In the genomic region with DNA sequence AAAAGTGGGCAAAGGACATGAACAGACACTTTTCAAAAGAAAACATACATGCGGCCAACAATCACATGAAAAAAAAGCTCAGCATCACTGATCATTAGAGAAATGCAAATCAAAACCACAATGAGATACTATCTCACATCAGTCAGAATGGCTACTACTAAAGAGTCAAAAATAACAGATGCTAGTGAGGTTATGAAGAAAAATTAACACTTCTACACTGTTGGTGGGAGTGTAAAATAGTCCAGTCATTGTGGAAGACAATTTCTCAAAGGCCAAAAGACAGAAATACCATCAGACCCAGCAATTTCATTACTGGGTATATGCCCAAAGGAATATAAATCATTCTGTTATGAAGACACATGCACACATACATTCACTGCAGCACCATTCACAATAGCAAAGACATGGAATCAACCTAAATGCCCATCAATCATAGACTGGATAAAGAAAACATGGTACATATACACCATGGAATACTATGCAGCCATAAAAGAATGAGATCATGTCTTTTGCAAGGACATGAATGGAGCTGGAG, we compare ENCODE assay signal across 8 cellular contexts.
DNase-seq lines count a peak whose midpoint lies in the region; ATAC-seq and TF ChIP-seq lines count a peak whose summit lies in the region.
"Not testable (repeated sequence)": the region's sequence is repeated elsewhere in the genome, so short reads cannot be mapped to it uniquely, and the experiment has no call there.

No MANE protein-coding gene starts in this region.

- H3K4me1 Mint-ChIP-seq in immature natural killer cell = peaks cover 58 to 87% of the 10 kb centered on the region in 2 donors

- not testable (repeated sequence) for H3K27me3 ChIP-seq in DOHH2 (ENCODE audit: control insufficient read depth, low read length); OCI-LY3 (ENCODE audit: low read depth, low read length)

- H3K36me3 Mint-ChIP-seq in immature natural killer cell = not testable (repeated sequence)

- not testable (repeated sequence) for H3K27me3 Mint-ChIP-seq in immature natural killer cell (ENCODE audit: low read depth in 3 of 3)

- 0 out of 2 replicates have a peak overlapping the region, but pooled peaks have one; percentile 50 for H3K9ac ChIP-seq in OCI-LY3 (ENCODE audit: low read length)

- TF ChIP-seq CTCF in DOHH2 (IDR thresholded peaks at IDR 0.05; ENCODE audit: low read depth, low read length, poor library complexity, severe bottlenecking); OCI-LY3 (IDR thresholded peaks at IDR 0.05; ENCODE audit: low read depth, low read length): not testable (repeated sequence)

- H3K9me2 ChIP-seq in DOHH2 (replicated peaks; ENCODE audit: control insufficient read depth, low read length) = not testable (repeated sequence)

- H3F3A ChIP-seq in DOHH2 (ENCODE audit: control insufficient read depth, insufficient read depth) = not testable (repeated sequence)

- H3K36me3 ChIP-seq in DOHH2 (ENCODE audit: control insufficient read depth, low read length); OCI-LY3 (replicated peaks; ENCODE audit: low read depth, low read length): not testable (repeated sequence)

- H3K79me2 ChIP-seq in DOHH2 (ENCODE audit: control insufficient read depth, low read length) = peaks cover 37% of the 10 kb centered on the region
- H3K79me2 ChIP-seq in OCI-LY3 (ENCODE audit: low read length) = peaks cover 88% of the 10 kb centered on the region

- H2AFZ ChIP-seq in OCI-LY3 (ENCODE audit: low read depth, low read length) = not testable (repeated sequence)

- H3K9me3 Mint-ChIP-seq in immature natural killer cell = not testable (repeated sequence)

- peak overlapping the region; percentile 36 for H3K4me3 ChIP-seq in DOHH2 (ENCODE audit: low read length)
- not testable (repeated sequence) for H3K4me3 ChIP-seq in OCI-LY3 (ENCODE audit: low read length)

- H3K4me3 Mint-ChIP-seq in immature natural killer cell = not testable (repeated sequence)

- H3K4me2 ChIP-seq in DOHH2 (ENCODE audit: low read length) = peak overlapping the region; percentile 53
- H3K4me2 ChIP-seq in OCI-LY3 (ENCODE audit: low read length) = peak overlapping the region; percentile 96

- not testable (repeated sequence) for H3K9me3 ChIP-seq in DOHH2 (ENCODE audit: control insufficient read depth, insufficient read depth, low read length); OCI-LY3 (ENCODE audit: insufficient read depth, low read length)

- ATAC-seq in GM18870 (IDR thresholded peaks at IDR 0.05; ENCODE audit: unreplicated experiment) (peak; percentile 56), GM21367 (IDR thresholded peaks at IDR 0.05; ENCODE audit: unreplicated experiment) (peak; percentile 35), HG02610 (IDR thresholded peaks at IDR 0.05; ENCODE audit: unreplicated experiment) (peak; percentile 57), HG03045 (IDR thresholded peaks at IDR 0.05; ENCODE audit: unreplicated experiment) (peak; percentile 54), HG03439 (IDR thresholded peaks at IDR 0.05; ENCODE audit: unreplicated experiment) (peak; percentile 56)

- H3K27ac Mint-ChIP-seq in immature natural killer cell = peak overlapping the region in 4 of 6 donors; percentile 0 to 57 (median 2)

- DNase-seq in immature natural killer cell = not testable (repeated sequence)

- H3K4me1 ChIP-seq in DOHH2 (ENCODE audit: control insufficient read depth, low read length) = peaks cover 62% of the 10 kb centered on the region
- H3K4me1 ChIP-seq in OCI-LY3 (ENCODE audit: low read length) = peaks cover 99% of the 10 kb centered on the region

- not testable (repeated sequence) for H4K20me1 ChIP-seq in DOHH2 (ENCODE audit: control insufficient read depth, insufficient read depth, low read depth, low read length); OCI-LY3 (ENCODE audit: insufficient read depth, low read length)

- H3K27ac ChIP-seq in DOHH2 (ENCODE audit: low read depth, low read length) = peak overlapping the region; percentile 40
- H3K27ac ChIP-seq in OCI-LY3 (ENCODE audit: low read length) = peak overlapping the region; percentile 91
